Comparison of ENCODE assay signal across 8 cellular contexts in genomic region chr17:75270966-75271232, GRCh38. TPM values are rescaled to one million over a fixed set of nuclear protein-coding genes. Genes with fewer than 3 reads are reported as not detected.
A peak's percentile ranks its signal among the peaks of the same experiment; 100 is the strongest.
DNase-seq lines count a peak whose midpoint lies in the region; ATAC-seq and TF ChIP-seq lines count a peak whose summit lies in the region.

Gene MIF4GD, minus strand, starts transcription at chr17:75271231. Its CDS starts 1,036 bp downstream, at chr17:75270195.

- ATAC-seq in central memory CD8-positive, alpha-beta T cell (replicated peaks; ENCODE audit: extremely low read depth, poor library complexity, severe bottlenecking) = no peak

- peak within 1 kb of the TSS; percentile 97 for H3K4me2 ChIP-seq in KMS-11

- in situ Hi-C loops in G401 (cut with HindIII; ENCODE audit: low sequenced_read_pairs) (no loop called here), transverse colon (cut with MboI; ENCODE audit: low pct_ligation_motif_present in 1 of 4, low pct_unique_long_range_greater_than_20kb in 1 of 4, low sequenced_read_pairs in 3 of 4) (no loop called here)

- peaks cover 9% of the 10 kb centered on the region; the same call in 1 of the 2 replicates for H3K79me2 ChIP-seq in KMS-11 (ENCODE audit: insufficient read depth, low read depth)

- TF ChIP-seq POLR2A in lower leg skin (IDR thresholded peaks at IDR 0.05) (no peak), transverse colon (IDR thresholded peaks at IDR 0.05) (no peak)

- no peaks in the 10 kb centered on the region; the same call in 1 of the 2 replicates for H3K36me3 ChIP-seq in KMS-11 (ENCODE audit: insufficient read depth)
- H3K36me3 ChIP-seq in transverse colon = peaks cover 0 to 7% (median 2%) of the 10 kb centered on the region in 4 donors

- DNase-seq in G401 (ENCODE audit: low spot score) = peak; percentile 67
- DNase-seq in central memory CD8-positive, alpha-beta T cell (ENCODE audit: low spot score in 2 of 2) = no peak
- no peak for DNase-seq in lower leg skin (ENCODE audit: low spot score in 2 of 2)
- no peak for DNase-seq in transverse colon
- no peak for DNase-seq in HuH-7 (ENCODE audit: low spot score)
- no peak for DNase-seq in germinal center (ENCODE audit: low spot score)
- DNase-seq in NCI-H2227 treated with DMSO at 0.1 percent for 48 hours (lab: John Stamatoyannopoulos, UW) = no peak

- peaks cover 34% of the 10 kb centered on the region for H3K4me1 ChIP-seq in KMS-11 (ENCODE audit: low read depth, poor library complexity, severe bottlenecking)
- peaks cover 12 to 31% (median 21%) of the 10 kb centered on the region in 4 donors for H3K4me1 ChIP-seq in transverse colon

- H3K27ac Mint-ChIP-seq in central memory CD8-positive, alpha-beta T cell (ENCODE audit: low read depth) = peak within 1 kb of the TSS; percentile 35

- TF ChIP-seq EP300 in transverse colon (IDR thresholded peaks at IDR 0.05; ENCODE audit: low read depth) = no peak

- TF ChIP-seq CTCF in KMS-11 (conservative IDR thresholded peaks at IDR 0.05; ENCODE audit: low read depth, low read length) (no peak), lower leg skin (IDR thresholded peaks at IDR 0.05) (no peak), transverse colon (IDR thresholded peaks at IDR 0.05) (no peak)

- H3K36me3 Mint-ChIP-seq in central memory CD8-positive, alpha-beta T cell (ENCODE audit: insufficient read depth) = peaks cover 1% of the 10 kb centered on the region

- H3K4me3 ChIP-seq in KMS-11 (IDR thresholded peaks at IDR 0.05; ENCODE audit: insufficient read depth, low read depth, low read length) (peak within 1 kb of the TSS; percentile 56), lower leg skin (ENCODE audit: low read depth, poor library complexity, severe bottlenecking) (peak within 1 kb of the TSS; percentile 87), transverse colon (peak within 1 kb of the TSS; percentile 84 to 99 (median 92))

- H3K27me3 ChIP-seq in KMS-11 (ENCODE audit: insufficient read depth, low read depth) (no peaks in the 10 kb centered on the region), transverse colon (no peaks in the 10 kb centered on the region)

- intact Hi-C loops in lower leg skin (cut with DNase I; ENCODE audit: low total_unique reads) (no loop called here), transverse colon (cut with DNase I; ENCODE audit: low total_unique reads) (loop anchor here (5.0 kb wide), 1 partner anchor 136 kb away; the partner anchor contains the start of gene GRB2)

- H3K27ac ChIP-seq in KMS-11 = peak within 1 kb of the TSS; percentile 80
- peak within 1 kb of the TSS; percentile 94 to 100 (median 96) for H3K27ac ChIP-seq in transverse colon

- no peaks in the 10 kb centered on the region for H3K27me3 Mint-ChIP-seq in central memory CD8-positive, alpha-beta T cell

- H3K9ac ChIP-seq in KMS-11 = peak within 1 kb of the TSS; percentile 92

- H2AFZ ChIP-seq in KMS-11 (ENCODE audit: low read depth) = peak within 1 kb of the TSS; percentile 91

- H4K20me1 ChIP-seq in KMS-11 (ENCODE audit: insufficient read depth) = no peaks in the 10 kb centered on the region

- no CpG with 5 or more reads among the region's 39 CpGs for whole genome bisulfite sequencing in lower leg skin, 2 donors
- 0% methylated on average over 23 of the region's 39 CpGs; no CpG with 5 or more reads in 1 of the 2 donors for WGBS in transverse colon (ENCODE audit: low coverage in 1 of 2), 2 donors

- H3K9me3 Mint-ChIP-seq in central memory CD8-positive, alpha-beta T cell = no peaks in the 10 kb centered on the region

- H3K4me3 Mint-ChIP-seq in central memory CD8-positive, alpha-beta T cell = peak within 1 kb of the TSS; percentile 85

- peaks cover 22% of the 10 kb centered on the region for H3K4me1 Mint-ChIP-seq in central memory CD8-positive, alpha-beta T cell

- H3K9me3 ChIP-seq in transverse colon = no peaks in the 10 kb centered on the region

RNA-seq across cellular contexts. Expression of gene MIF4GD, which starts in this region (rescaled TPM):
- 12.1 and 15.1 TPM in 2 replicates for total RNA-seq in G401 (2014; rRNA removed; shearing (Covaris generic))
- total RNA-seq in lower leg skin (10 to 100 TPM; 22.6 to 41.8 (median 32.6) TPM), transverse colon (10 to 100 TPM in 3 of 4 donors, 1 to 10 TPM in 1; 9.0 to 44.0 (median 28.6) TPM)
